Comparison of ENCODE assay signal across 12 cellular contexts in genomic region chr13:22017226-22017625, GRCh38.
DNase-seq lines count a peak whose midpoint lies in the region; ATAC-seq and TF ChIP-seq lines count a peak whose summit lies in the region.
"Had no signal": no experiment of that assay in that cellular context is flagged by ENCODE, and none has a peak within 500 bp of the region (broad histone marks: within the 10 kb centered on the region; RNA-seq: fewer than 3 reads in every experiment).

No MANE protein-coding gene starts in this region.

- no peak for TF ChIP-seq CTCF in foreskin fibroblast (IDR thresholded peaks at IDR 0.05; ENCODE audit: low read depth, low read length)

- H3K36me3 Mint-ChIP-seq in activated naive CD8-positive, alpha-beta T cell treated with anti-CD3 and anti-CD28 coated beads, Interleukin-2, amount 50 U/mL, for 24 hours (ENCODE audit: low read depth), result no peaks in the 10 kb centered on the region

- H3K4me3 ChIP-seq in foreskin fibroblast (ENCODE audit: low read depth in 1 of 2, low read length in 2 of 2), result no peak overlapping the region

- peak; percentile 95 for ATAC-seq in GM18867 (IDR thresholded peaks at IDR 0.05; ENCODE audit: unreplicated experiment)
- peak; percentile 80 for ATAC-seq in GM21526 (IDR thresholded peaks at IDR 0.05; ENCODE audit: low FRiP score, unreplicated experiment)
- ATAC-seq in HG03354 (IDR thresholded peaks at IDR 0.05; ENCODE audit: poor library complexity, severe bottlenecking, unreplicated experiment), result peak; percentile 95
- peak; percentile 36 for ATAC-seq in activated naive CD8-positive, alpha-beta T cell treated with anti-CD3 and anti-CD28 coated beads, Interleukin-2, amount 50 U/mL, for 24 hours
- no peak for ATAC-seq in activated CD4-positive, CD25-positive, alpha-beta regulatory T cell treated with anti-CD3 and anti-CD28 coated beads, Interleukin-2, amount 50 U/mL, for 24 hours
- no peak for ATAC-seq in GM21360 (IDR thresholded peaks at IDR 0.05; ENCODE audit: unreplicated experiment)

- H3K4me1 Mint-ChIP-seq in activated naive CD8-positive, alpha-beta T cell treated with anti-CD3 and anti-CD28 coated beads, Interleukin-2, amount 50 U/mL, for 24 hours, result peaks cover 10% of the 10 kb centered on the region
- H3K4me1 Mint-ChIP-seq: neural crest cell had no signal

- no peak overlapping the region for H3K4me3 Mint-ChIP-seq in activated naive CD8-positive, alpha-beta T cell treated with anti-CD3 and anti-CD28 coated beads, Interleukin-2, amount 50 U/mL, for 24 hours
- H3K4me3 Mint-ChIP-seq: activated T-helper 1 cell treated with anti-CD3 and anti-CD28 coated beads, Interleukin-12 subunit alpha, Interleukin-12 subunit beta, Interleukin-2, Interleukin-4 antibody, amounts not matched to agents 30 ng/mL and 10 ng/mL and 1 ng/mL, durations not matched to agents 14 hours and 24 hours and 36 hours; neural crest cell had no signal

- no peak overlapping the region for H3K27ac Mint-ChIP-seq in activated naive CD8-positive, alpha-beta T cell treated with anti-CD3 and anti-CD28 coated beads, Interleukin-2, amount 50 U/mL, for 24 hours
- H3K27ac Mint-ChIP-seq: activated T-helper 1 cell treated with anti-CD3 and anti-CD28 coated beads, Interleukin-12 subunit alpha, Interleukin-12 subunit beta, Interleukin-2, Interleukin-4 antibody, amounts not matched to agents 30 ng/mL and 10 ng/mL and 1 ng/mL, durations not matched to agents 14 hours and 24 hours and 36 hours had no signal

- H3K9me3 Mint-ChIP-seq in activated naive CD8-positive, alpha-beta T cell treated with anti-CD3 and anti-CD28 coated beads, Interleukin-2, amount 50 U/mL, for 24 hours, result no peaks in the 10 kb centered on the region
- H3K9me3 Mint-ChIP-seq: activated T-helper 1 cell treated with anti-CD3 and anti-CD28 coated beads, Interleukin-12 subunit alpha, Interleukin-12 subunit beta, Interleukin-2, Interleukin-4 antibody, amounts not matched to agents 30 ng/mL and 10 ng/mL and 1 ng/mL, durations not matched to agents 14 hours and 24 hours and 36 hours; neural crest cell had no signal

- no peaks in the 10 kb centered on the region for H3K27me3 Mint-ChIP-seq in activated naive CD8-positive, alpha-beta T cell treated with anti-CD3 and anti-CD28 coated beads, Interleukin-2, amount 50 U/mL, for 24 hours

- no peak for DNase-seq in activated naive CD8-positive, alpha-beta T cell treated with anti-CD3 and anti-CD28 coated beads, Interleukin-2, amount 50 U/mL, for 24 hours
- DNase-seq in DMS153 (lab: John Stamatoyannopoulos, UW) (no peak), foreskin fibroblast (no peak)
- DNase-seq: EL; stimulated activated CD4-positive, alpha-beta T cell treated with anti-CD3 and anti-CD28 coated beads, Interleukin-4, amount 100 ng/mL, for 24 hours had no signal

Comparison
In these comparisons a context has a peak if more than half of its experiments do, and no peak if none do; other contexts are left out.
1. ATAC-seq: peak in GM18867 (single experiment), GM21526 (single experiment), HG03354 (single experiment) and activated naive CD8-positive, alpha-beta T cell treated with anti-CD3 and anti-CD28 coated beads, Interleukin-2, amount 50 U/mL, for 24 hours (single experiment); none in activated CD4-positive, CD25-positive, alpha-beta regulatory T cell treated with anti-CD3 and anti-CD28 coated beads, Interleukin-2, amount 50 U/mL, for 24 hours (0 of 2) and GM21360 (single experiment).